20 cellular contexts compared by ENCODE assay signal in genomic region chrX:153791104-153791852, GRCh38. TPM values are rescaled to one million over a fixed set of nuclear protein-coding genes. Genes with fewer than 3 reads are reported as not detected.
"Had no signal": no experiment of that assay in that cellular context is flagged by ENCODE, and none has a peak within 500 bp of the region (broad histone marks: within the 10 kb centered on the region; RNA-seq: fewer than 3 reads in every experiment).

No MANE protein-coding gene starts in this region.

- H3K36me3 ChIP-seq: colonic mucosa, prostate gland, uterus had no signal

- H3K27ac ChIP-seq: adrenal gland, colonic mucosa, prostate gland, tibial artery, uterus had no signal

- DNase-seq: activated CD4-positive, alpha-beta T cell treated with anti-CD3 and anti-CD28 coated beads, Interleukin-2, amount 50 U/mL, for 1 hour; activated CD8-positive, alpha-beta memory T cell treated with anti-CD3 and anti-CD28 coated beads, Interleukin-2, amount 50 U/mL, for 4 hours; activated naive CD4-positive, alpha-beta T cell treated with anti-CD3 and anti-CD28 coated beads, Interleukin-2, amount 50 U/mL, for 16 hours; activated T-cell treated with anti-CD3 and anti-CD28 coated beads, Interleukin-2, amount 50 U/mL, for 4 hours; adrenal gland; colonic mucosa; gastrocnemius medialis; head of caudate nucleus; kidney; stimulated activated naive CD8-positive, alpha-beta T cell treated with anti-CD3 and anti-CD28 coated beads, Interleukin-15, Interleukin-2, amounts not matched to agents 100 U/mL and 50 U/mL, for 24 hours; substantia nigra; tibial artery; uterus had no signal

- H3K27me3 ChIP-seq: adrenal gland, colonic mucosa, gastrocnemius medialis, right atrium auricular region, tibial artery, uterus had no signal

- H3K4me3 Mint-ChIP-seq: activated T-cell treated with anti-CD3 and anti-CD28 coated beads, Interleukin-2, amount 50 U/mL, for 4 hours; mesothelial cell of epicardium; T-helper 2 cell treated with Interferon-gamma antibody and Interleukin-4, amounts not matched to agents 5 μg/mL and 100 μg/mL, for 36 hours had no signal

- H3K9me3 Mint-ChIP-seq: activated T-cell treated with anti-CD3 and anti-CD28 coated beads, Interleukin-2, amount 50 U/mL, for 4 hours; T-helper 2 cell treated with Interferon-gamma antibody and Interleukin-4, amounts not matched to agents 5 μg/mL and 100 μg/mL, for 36 hours had no signal

- H3K27ac Mint-ChIP-seq: mesothelial cell of epicardium; T-helper 2 cell treated with Interferon-gamma antibody and Interleukin-4, amounts not matched to agents 5 μg/mL and 100 μg/mL, for 36 hours had no signal

- H3K4me3 ChIP-seq: adrenal gland, colonic mucosa, gastrocnemius medialis, lung, prostate gland, right atrium auricular region, tibial artery, uterus had no signal

- H3K4me1 ChIP-seq: prostate gland had no signal

- H3K9me3 ChIP-seq: adrenal gland, colonic mucosa, gastrocnemius medialis, prostate gland, uterus had no signal

RNA-seq across cellular contexts. Expression of gene SRPK3, which starts 10.4 kb away (rescaled TPM):
- total RNA-seq: activated T-cell treated with anti-CD3 and anti-CD28 coated beads, Interleukin-2, amount 50 U/mL, for 4 hours; left lobe of liver; mesothelial cell of epicardium had no signal
- polyA plus RNA-seq: neural cell had no signal
